Comparison of ENCODE assay signal across 8 cellular contexts in the genomic region with DNA sequence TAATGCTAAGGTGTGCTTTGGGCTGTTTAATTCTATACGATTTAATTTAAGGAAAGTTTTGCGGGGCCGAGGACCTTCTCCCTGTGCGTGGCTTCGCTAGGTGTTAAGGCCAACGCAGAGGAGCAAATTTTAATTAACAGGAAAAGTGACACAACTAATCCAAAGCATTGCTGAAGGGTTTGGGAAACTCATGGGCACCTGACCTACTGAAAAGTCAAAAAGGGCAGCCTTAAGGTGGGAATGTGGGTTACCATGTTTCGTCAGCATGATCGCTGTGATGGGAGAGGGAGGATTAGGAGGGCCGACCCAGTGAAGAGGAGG. TPM values are rescaled to one million over a fixed set of nuclear protein-coding genes. Genes with fewer than 3 reads are reported as not detected.
DNase-seq lines count a peak whose midpoint lies in the region; ATAC-seq, FAIRE-seq and TF ChIP-seq lines count a peak whose summit lies in the region.

No MANE protein-coding gene starts in this region.

- POLR2A ChIA-PET in WTC11 (lab: Charles Lee) = interaction anchor here (0.8 to 4.0 kb wide), 6 partner anchors 10 to 252 kb away, joined by 3 to 29 read pairs (median 3); a partner anchor contains a TSS

- H3K27me3 ChIP-seq in hepatocyte (no peaks in the 10 kb centered on the region), small intestine (ENCODE audit: control insufficient read depth in 2 of 2, insufficient read depth in 2 of 2, low read length in 2 of 2) (no peaks in the 10 kb centered on the region)

- peak overlapping the region; percentile 89 for H3K4me3 Mint-ChIP-seq in WTC11

- H3K79me2 ChIP-seq in hepatocyte = peaks cover 6% of the 10 kb centered on the region

- ATAC-seq in WTC11 (peak; percentile 69; the same call in 1 of the 2 replicates), HG03469 (IDR thresholded peaks at IDR 0.05; ENCODE audit: unreplicated experiment) (no peak)

- CTCF ChIA-PET in WTC11 (lab: Charles Lee) = interaction anchor here (0.8 to 1.6 kb wide), 6 partner anchors 9 to 315 kb away, joined by 3 to 11 read pairs (median 5); a partner anchor contains a TSS

- H3K9me2 ChIP-seq in hepatocyte (replicated peaks; ENCODE audit: insufficient read depth) = no peaks in the 10 kb centered on the region

- peak overlapping the region; percentile 37 for H2AFZ ChIP-seq in hepatocyte

- H3K9me3 ChIP-seq in hepatocyte (ENCODE audit: low read depth) (no peaks in the 10 kb centered on the region), small intestine (ENCODE audit: control insufficient read depth, low read depth) (no peaks in the 10 kb centered on the region)

- H3K4me2 ChIP-seq in hepatocyte = peak overlapping the region; percentile 94

- peak overlapping the region; percentile 95 for H3K27ac Mint-ChIP-seq in WTC11

- H3K4me3 ChIP-seq in hepatocyte = peak overlapping the region; percentile 81
- H3K4me3 ChIP-seq in small intestine (ENCODE audit: low read depth in 1 of 2, low read length in 2 of 2) = peak overlapping the region; percentile 43 to 75

- H3K36me3 ChIP-seq in hepatocyte (replicated peaks; ENCODE audit: insufficient read depth, low read depth) (no peaks in the 10 kb centered on the region), small intestine (ENCODE audit: control insufficient read depth in 2 of 2, insufficient read depth in 2 of 2, low read length in 2 of 2) (peaks cover 13 to 16% of the 10 kb centered on the region in 2 donors)

- no peak for FAIRE-seq in small intestine (lab: Jason Lieb, UNC)

- peak; percentile 20 for DNase-seq in HCEC 1CT
- no peak for DNase-seq in WTC11 (ENCODE audit: low spot score)
- no peak for DNase-seq in hepatocyte (ENCODE audit: low spot score)
- no peak for DNase-seq in small intestine
- DNase-seq in NCI-H226 = no peak
- DNase-seq in NCI-H510A (lab: John Stamatoyannopoulos, UW) = no peak
- no peak for DNase-seq in SIG-M5 treated with dmso at 0.1 percent for 504 hours (lab: John Stamatoyannopoulos, UW; ENCODE audit: unreplicated experiment)

- H3K4me1 ChIP-seq in hepatocyte (ENCODE audit: insufficient read depth) = peaks cover 6% of the 10 kb centered on the region
- peaks cover 0 to 2% of the 10 kb centered on the region in 2 donors for H3K4me1 ChIP-seq in small intestine (ENCODE audit: control insufficient read depth in 2 of 2, insufficient read depth in 1 of 2, low read depth in 1 of 2, low read length in 1 of 2)

- peak overlapping the region; percentile 67 for H3K27ac ChIP-seq in hepatocyte
- peak overlapping the region; percentile 9 to 69 for H3K27ac ChIP-seq in small intestine (ENCODE audit: low read depth in 1 of 2, low read length in 1 of 2)

- H3K9me3 Mint-ChIP-seq in WTC11 = no peaks in the 10 kb centered on the region

- H3K36me3 Mint-ChIP-seq in WTC11 = peaks cover 18% of the 10 kb centered on the region

- peaks cover 20% of the 10 kb centered on the region for H3K4me1 Mint-ChIP-seq in WTC11

- 33% methylated on average over 9 of the region's 9 CpGs for WGBS in hepatocyte (ENCODE audit: low lambda C conversion rate, missing lambda C conversion rate)
- WGBS in small intestine, 3 donors = 39 to 44% (median 40%) methylated on average over 9 of the region's 9 CpGs

- H3K27me3 Mint-ChIP-seq in WTC11 (ENCODE audit: low read depth) = no peaks in the 10 kb centered on the region; the same call in 1 of the 2 replicates

- TF ChIP-seq CTCF in WTC11 (IDR thresholded peaks at IDR 0.05) (no peak), hepatocyte (IDR thresholded peaks at IDR 0.05; ENCODE audit: poor library complexity) (no peak)

- no peaks in the 10 kb centered on the region for H4K20me1 ChIP-seq in hepatocyte (ENCODE audit: insufficient read depth, poor library complexity, severe bottlenecking)

TF ChIP-seq in WTC11, 78 proteins besides CTCF, POLR2A, EP300 and RAD21:
- TF ChIP-seq, protein P1, sequence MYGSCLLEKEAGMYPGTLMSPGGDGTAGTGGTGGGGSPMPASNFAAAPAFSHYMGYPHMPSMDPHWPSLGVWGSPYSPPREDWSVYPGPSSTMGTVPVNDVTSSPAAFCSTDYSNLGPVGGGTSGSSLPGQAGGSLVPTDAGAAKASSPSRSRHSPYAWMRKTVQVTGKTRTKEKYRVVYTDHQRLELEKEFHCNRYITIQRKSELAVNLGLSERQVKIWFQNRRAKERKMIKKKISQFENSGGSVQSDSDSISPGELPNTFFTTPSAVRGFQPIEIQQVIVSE (CRISPR knock-in tag; IDR thresholded peaks at IDR 0.05; ENCODE audit: borderline replicate concordance) = no peak
- no peak for TF ChIP-seq TP53 (CRISPR knock-in tag; IDR thresholded peaks at IDR 0.05)
- no peak for TF ChIP-seq NFATC4 (CRISPR knock-in tag; IDR thresholded peaks at IDR 0.05)
- TF ChIP-seq ZBTB21 (CRISPR knock-in tag; IDR thresholded peaks at IDR 0.05; ENCODE audit: borderline replicate concordance) = no peak
- TF ChIP-seq, protein P2, sequence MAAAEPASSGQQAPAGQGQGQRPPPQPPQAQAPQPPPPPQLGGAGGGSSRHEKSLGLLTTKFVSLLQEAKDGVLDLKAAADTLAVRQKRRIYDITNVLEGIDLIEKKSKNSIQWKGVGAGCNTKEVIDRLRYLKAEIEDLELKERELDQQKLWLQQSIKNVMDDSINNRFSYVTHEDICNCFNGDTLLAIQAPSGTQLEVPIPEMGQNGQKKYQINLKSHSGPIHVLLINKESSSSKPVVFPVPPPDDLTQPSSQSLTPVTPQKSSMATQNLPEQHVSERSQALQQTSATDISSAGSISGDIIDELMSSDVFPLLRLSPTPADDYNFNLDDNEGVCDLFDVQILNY (CRISPR knock-in tag; IDR thresholded peaks at IDR 0.05) = no peak
- no peak for TF ChIP-seq ELF4 (CRISPR knock-in tag; IDR thresholded peaks at IDR 0.05; ENCODE audit: low read depth)
- no peak for TF ChIP-seq NR3C1 (CRISPR knock-in tag; conservative IDR thresholded peaks at IDR 0.05; ENCODE audit: low read depth)
- TF ChIP-seq ZNF219 (CRISPR knock-in tag; IDR thresholded peaks at IDR 0.05; ENCODE audit: borderline replicate concordance) = no peak
- TF ChIP-seq ZNF396 (CRISPR knock-in tag; IDR thresholded peaks at IDR 0.05; ENCODE audit: borderline replicate concordance) = no peak
- no peak for TF ChIP-seq ZNF423 (CRISPR knock-in tag; IDR thresholded peaks at IDR 0.05)
- TF ChIP-seq SOX15 (CRISPR knock-in tag; IDR thresholded peaks at IDR 0.05) = no peak
- no peak for TF ChIP-seq SMAD3 (CRISPR knock-in tag; IDR thresholded peaks at IDR 0.05; ENCODE audit: borderline replicate concordance)
- no peak for TF ChIP-seq GABPB1 (CRISPR knock-in tag; IDR thresholded peaks at IDR 0.05)

RNA-seq across cellular contexts. Expression of a gene that starts 0.4 kb away (rescaled TPM):
- total RNA-seq in WTC11 (2021) (15.2 to 20.5 TPM (median 19.2 TPM) in 3 replicates), hepatocyte (13.4 and 26.2 TPM in 2 replicates)
- polyA plus RNA-seq in hepatocyte (20.1 and 22.3 TPM in 2 replicates), small intestine (10 to 100 TPM; 22.2 to 86.2 (median 66.0) TPM)

RNA-seq across cellular contexts. Expression of a gene that starts 10.5 kb away (rescaled TPM):
- total RNA-seq in WTC11 (2021) (43.9 to 46.2 TPM (median 45.3 TPM) in 3 replicates), hepatocyte (19.1 and 22.0 TPM in 2 replicates)
- polyA plus RNA-seq in hepatocyte (7.4 and 9.3 TPM in 2 replicates), small intestine (10 to 100 TPM in 2 of 3 donors, 1 to 10 TPM in 1; 8.9 to 24.0 (median 10.8) TPM)

RNA-seq across cellular contexts. Expression of a gene that starts 47.7 kb away (rescaled TPM):
- total RNA-seq in WTC11 (2021) = 48.4 to 56.4 TPM (median 55.4 TPM) in 3 replicates
- total RNA-seq in hepatocyte = 105 and 124 TPM in 2 replicates
- 136 and 153 TPM in 2 replicates for polyA plus RNA-seq in hepatocyte
- 100 to 1,000 TPM; 313 to 370 (median 340) TPM for polyA plus RNA-seq in small intestine
